In genomic region chr3:66432767-66433521, GRCh38 we compare ENCODE assay signal across 1 cellular context.
TF ChIP-seq lines count a peak whose summit lies in the region.

No MANE protein-coding gene starts in this region.

TF ChIP-seq in SK-N-SH, 30 proteins besides CTCF, POLR2A, EP300 and RAD21 (continued from another document):
- TF ChIP-seq USF1 (IDR thresholded peaks at IDR 0.05; ENCODE audit: borderline replicate concordance, low read depth) = no peak
- no peak for TF ChIP-seq ELF1 (IDR thresholded peaks at IDR 0.05)
- TF ChIP-seq MAX (IDR thresholded peaks at IDR 0.05; ENCODE audit: low read depth) = no peak
- no peak for TF ChIP-seq GABPA (IDR thresholded peaks at IDR 0.05; ENCODE audit: low read depth)
- TF ChIP-seq EZH2phosphoT487 (IDR thresholded peaks at IDR 0.05; ENCODE audit: borderline replicate concordance, low read depth) = no peak
